Comparison of ENCODE assay signal across 9 cellular contexts in the genomic region with DNA sequence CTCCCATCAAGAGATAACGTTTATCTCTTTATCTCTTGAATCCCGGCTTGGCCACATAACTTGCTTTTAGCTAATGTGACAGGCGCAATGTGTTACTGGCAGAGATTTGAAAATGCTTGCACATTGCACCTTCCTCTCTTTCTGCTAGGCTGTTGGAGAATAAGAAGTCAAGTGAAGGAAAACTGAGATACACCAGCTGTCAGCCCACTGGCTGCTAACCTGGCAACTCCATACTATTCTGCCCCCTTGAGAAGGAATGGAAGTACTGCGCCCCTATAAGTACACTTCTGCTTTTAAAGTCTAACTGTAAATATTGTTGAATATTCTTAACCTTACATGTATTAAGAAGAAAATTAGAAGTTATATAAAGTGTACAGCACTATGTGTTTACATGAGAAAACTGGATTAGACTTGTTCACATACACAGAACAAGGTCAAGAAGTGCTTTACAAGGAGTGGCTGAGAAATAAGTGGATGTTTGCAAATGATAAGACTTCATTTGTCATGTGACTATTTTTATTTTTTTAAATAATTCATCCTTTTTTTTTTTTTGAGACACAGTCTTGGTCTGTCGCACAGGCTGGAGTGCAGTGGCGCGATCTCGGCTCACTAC.
A peak's percentile ranks its signal among the peaks of the same experiment; 100 is the strongest.
DNase-seq lines count a peak whose midpoint lies in the region; ATAC-seq, FAIRE-seq and TF ChIP-seq lines count a peak whose summit lies in the region.
"Had no signal": no experiment of that assay in that cellular context is flagged by ENCODE, and none has a peak within 500 bp of the region (broad histone marks: within the 10 kb centered on the region; RNA-seq: fewer than 3 reads in every experiment).

No MANE protein-coding gene starts in this region.

- no peak overlapping the region for H3K4me2 ChIP-seq in keratinocyte (ENCODE audit: control insufficient read depth, extremely low read depth, insufficient read depth, low read depth, low read length)

- H3K27me3 Mint-ChIP-seq in activated CD4-positive, alpha-beta T cell treated with anti-CD3 and anti-CD28 coated beads for 36 hours: no peaks in the 10 kb centered on the region
- H3K27me3 Mint-ChIP-seq in activated naive CD8-positive, alpha-beta T cell treated with anti-CD3 and anti-CD28 coated beads for 36 hours: no peaks in the 10 kb centered on the region

- no peaks in the 10 kb centered on the region for H3K9me3 Mint-ChIP-seq in activated CD4-positive, alpha-beta T cell treated with anti-CD3 and anti-CD28 coated beads for 36 hours (ENCODE audit: low read depth)
- H3K9me3 Mint-ChIP-seq in activated naive CD8-positive, alpha-beta T cell treated with anti-CD3 and anti-CD28 coated beads for 36 hours: no peaks in the 10 kb centered on the region

- H3K4me1 Mint-ChIP-seq in activated CD4-positive, alpha-beta T cell treated with anti-CD3 and anti-CD28 coated beads for 36 hours: no peaks in the 10 kb centered on the region
- H3K4me1 Mint-ChIP-seq in activated naive CD8-positive, alpha-beta T cell treated with anti-CD3 and anti-CD28 coated beads for 36 hours: no peaks in the 10 kb centered on the region

- no peaks in the 10 kb centered on the region for H3K9me3 ChIP-seq in keratinocyte (ENCODE audit: control insufficient read depth, low read depth, low read length)

- FAIRE-seq in keratinocyte (lab: Jason Lieb, UNC): peak; percentile 67
- FAIRE-seq: A204.1 had no signal

- DNase-seq in NCI-H1417 (lab: John Stamatoyannopoulos, UW): peak in 2 of 3 experiments; percentile 6 to 53
- DNase-seq in NCI-H1417 treated with DMSO at 0.1 percent for 48 hours (lab: John Stamatoyannopoulos, UW): no peak
- DNase-seq in RKO (ENCODE audit: low spot score): peak; percentile 30
- peak; percentile 1 for DNase-seq in keratinocyte (ENCODE audit: low read depth, low spot score)
- DNase-seq in stimulated activated CD4-positive, alpha-beta T cell treated with anti-CD3 and anti-CD28 coated beads, Interleukin-2, amount 100 ng/mL, for 48 hours: no peak
- DNase-seq in activated CD4-positive, alpha-beta T cell treated with anti-CD3 and anti-CD28 coated beads for 36 hours: no peak
- no peak for DNase-seq in activated naive CD8-positive, alpha-beta T cell treated with anti-CD3 and anti-CD28 coated beads for 36 hours

- intact Hi-C loops in activated CD4-positive, alpha-beta T cell treated with anti-CD3 and anti-CD28 coated beads for 36 hours (cut with DNase I, micrococcal nuclease): loop anchor here in 1 of 2 experiments (5.0 kb wide), 1 partner anchor 571 kb away; no protein-coding TSS in a partner anchor

- POLR2A ChIA-PET in activated CD4-positive, alpha-beta T cell treated with anti-CD3 and anti-CD28 coated beads for 36 hours (lab: Charles Lee): no interaction called here

- H3K27ac Mint-ChIP-seq in activated CD4-positive, alpha-beta T cell treated with anti-CD3 and anti-CD28 coated beads for 36 hours: no peak overlapping the region
- no peak overlapping the region for H3K27ac Mint-ChIP-seq in activated naive CD8-positive, alpha-beta T cell treated with anti-CD3 and anti-CD28 coated beads for 36 hours

- H3K27me3 ChIP-seq in keratinocyte (ENCODE audit: control insufficient read depth, extremely low read depth, insufficient read depth, low read length): no peaks in the 10 kb centered on the region

- H3K4me3 ChIP-seq in keratinocyte (ENCODE audit: control insufficient read depth in 2 of 3, extremely low read depth in 1 of 3, insufficient read depth in 2 of 3, low read depth in 1 of 3, low read length in 3 of 3): no peak overlapping the region

- H3K9ac ChIP-seq in keratinocyte (ENCODE audit: control insufficient read depth, extremely low read depth, insufficient read depth, low read length): no peak overlapping the region

- no peaks in the 10 kb centered on the region for H3K9me1 ChIP-seq in keratinocyte (ENCODE audit: control insufficient read depth, extremely low read depth, insufficient read depth, low read length)

- H3K4me1 ChIP-seq in keratinocyte (ENCODE audit: control insufficient read depth, extremely low read depth, insufficient read depth, low read length): no peaks in the 10 kb centered on the region

- H3K27ac ChIP-seq in keratinocyte (ENCODE audit: control insufficient read depth, insufficient read depth, low read length): no peak overlapping the region

- peak; percentile 90 for ATAC-seq in HG03342 (IDR thresholded peaks at IDR 0.05; ENCODE audit: unreplicated experiment)
- ATAC-seq in activated CD4-positive, alpha-beta T cell treated with anti-CD3 and anti-CD28 coated beads for 36 hours: no peak

- no peak overlapping the region for H2AFZ ChIP-seq in keratinocyte (ENCODE audit: control insufficient read depth, low read length)

- CTCF ChIA-PET in activated CD4-positive, alpha-beta T cell treated with anti-CD3 and anti-CD28 coated beads for 36 hours (lab: Charles Lee): no interaction called here

- dilution Hi-C loops in keratinocyte (cut with MboI; ENCODE audit: extremely low pct_ligation_motif_present, low sequenced_read_pairs): no loop called here

- no peaks in the 10 kb centered on the region for H4K20me1 ChIP-seq in keratinocyte (ENCODE audit: control insufficient read depth, extremely low read depth, insufficient read depth, low read length)

- TF ChIP-seq CTCF in keratinocyte (optimal IDR thresholded peaks at IDR 0.05 in 1 of 3, IDR thresholded peaks at IDR 0.05 in 1 of 3, conservative IDR thresholded peaks at IDR 0.05 in 1 of 3; ENCODE audit: extremely low read depth in 1 of 3, insufficient read depth in 2 of 3, low read length in 3 of 3): peak; percentile 59 to 83 (median 69)

- no peaks in the 10 kb centered on the region for H3K79me2 ChIP-seq in keratinocyte (ENCODE audit: control insufficient read depth, insufficient read depth, low read length)

- H3K36me3 Mint-ChIP-seq in activated CD4-positive, alpha-beta T cell treated with anti-CD3 and anti-CD28 coated beads for 36 hours (ENCODE audit: low read depth): no peaks in the 10 kb centered on the region
- no peaks in the 10 kb centered on the region for H3K36me3 Mint-ChIP-seq in activated naive CD8-positive, alpha-beta T cell treated with anti-CD3 and anti-CD28 coated beads for 36 hours

- H3K4me3 Mint-ChIP-seq in activated CD4-positive, alpha-beta T cell treated with anti-CD3 and anti-CD28 coated beads for 36 hours: no peak overlapping the region
- H3K4me3 Mint-ChIP-seq in activated naive CD8-positive, alpha-beta T cell treated with anti-CD3 and anti-CD28 coated beads for 36 hours: no peak overlapping the region

- no peaks in the 10 kb centered on the region for H3K36me3 ChIP-seq in keratinocyte (ENCODE audit: control insufficient read depth in 2 of 2, extremely low read depth in 1 of 2, insufficient read depth in 2 of 2, low read length in 2 of 2)

Comparison
In these comparisons a context has a peak if more than half of its experiments do, and no peak if none do; other contexts are left out.
1. DNase-seq: peak in NCI-H1417 (2 of 3), RKO (single experiment) and keratinocyte (single experiment); none in NCI-H1417 treated with DMSO at 0.1 percent for 48 hours (single experiment), stimulated activated CD4-positive, alpha-beta T cell treated with anti-CD3 and anti-CD28 coated beads, Interleukin-2, amount 100 ng/mL, for 48 hours (0 of 2), activated CD4-positive, alpha-beta T cell treated with anti-CD3 and anti-CD28 coated beads for 36 hours (single experiment) and activated naive CD8-positive, alpha-beta T cell treated with anti-CD3 and anti-CD28 coated beads for 36 hours (single experiment).